In genomic region chr7:31883761-31884164, GRCh38 we compare ENCODE assay signal across 7 cellular contexts.
DNase-seq lines count a peak whose midpoint lies in the region; ATAC-seq, FAIRE-seq and TF ChIP-seq lines count a peak whose summit lies in the region.

No MANE protein-coding gene starts in this region.

- H3K4me3 ChIP-seq in astrocyte (ENCODE audit: insufficient read depth, low read depth, low read length) = no peak overlapping the region
- no peak overlapping the region for H3K4me3 ChIP-seq in lower lobe of right lung

- peaks cover 6% of the 10 kb centered on the region for H3K79me2 ChIP-seq in astrocyte (ENCODE audit: insufficient read depth, low read length)

- H3K36me3 ChIP-seq in astrocyte (ENCODE audit: insufficient read depth, low read length) = no peaks in the 10 kb centered on the region
- no peaks in the 10 kb centered on the region for H3K36me3 ChIP-seq in lower lobe of right lung

- no peaks in the 10 kb centered on the region for H3K9me3 Mint-ChIP-seq in astrocyte (ENCODE audit: unreplicated experiment)
- H3K9me3 Mint-ChIP-seq in stimulated activated memory B cell treated with anti-CD40 and anti-IgM and Interleukin-4, amounts not matched to agents 10 μg/mL and 1 μg/mL and 100 μg/mL, for 72 hours = peaks cover 8% of the 10 kb centered on the region

- H3K27ac Mint-ChIP-seq in astrocyte (ENCODE audit: unreplicated experiment) = no peak overlapping the region
- H3K27ac Mint-ChIP-seq in stimulated activated memory B cell treated with anti-CD40 and anti-IgM and Interleukin-4, amounts not matched to agents 10 μg/mL and 1 μg/mL and 100 μg/mL, for 72 hours = no peak overlapping the region

- ATAC-seq in GM18873 (IDR thresholded peaks at IDR 0.05; ENCODE audit: low FRiP score, unreplicated experiment) (peak; percentile 93), HG03097 (IDR thresholded peaks at IDR 0.05; ENCODE audit: low FRiP score, unreplicated experiment) (peak; percentile 89), lower lobe of right lung (peak; percentile 41 to 55)
- ATAC-seq in stimulated activated memory B cell treated with anti-CD40 and anti-IgM and Interleukin-4, amounts not matched to agents 10 μg/mL and 1 μg/mL and 100 μg/mL, for 72 hours = no peak

- POLR2A ChIA-PET in HEK293T (lab: Yijun Ruan, JAX) = no interaction called here

- H3K9me3 ChIP-seq in astrocyte (ENCODE audit: insufficient read depth, low read depth, low read length) (no peaks in the 10 kb centered on the region), lower lobe of right lung (no peaks in the 10 kb centered on the region)

- H2AFZ ChIP-seq in astrocyte (ENCODE audit: low read depth, low read length) = peak overlapping the region; percentile 66

- H3K27me3 ChIP-seq in astrocyte (ENCODE audit: insufficient read depth, low read length) = no peaks in the 10 kb centered on the region
- no peaks in the 10 kb centered on the region for H3K27me3 ChIP-seq in lower lobe of right lung (ENCODE audit: low read depth)

- H3K9ac ChIP-seq in astrocyte (ENCODE audit: low read length) = peak overlapping the region; percentile 40

- H3K27ac ChIP-seq in astrocyte (ENCODE audit: low read depth, low read length) = peak overlapping the region; percentile 19
- peak overlapping the region; percentile 57 for H3K27ac ChIP-seq in lower lobe of right lung

- H3K27me3 Mint-ChIP-seq in astrocyte (ENCODE audit: low read depth, unreplicated experiment) = no peaks in the 10 kb centered on the region
- H3K27me3 Mint-ChIP-seq in stimulated activated memory B cell treated with anti-CD40 and anti-IgM and Interleukin-4, amounts not matched to agents 10 μg/mL and 1 μg/mL and 100 μg/mL, for 72 hours = no peaks in the 10 kb centered on the region

- intact Hi-C loops in lower lobe of right lung (cut with DNase I) = no loop called here

- no peak for TF ChIP-seq CTCF in astrocyte (IDR thresholded peaks at IDR 0.05; ENCODE audit: insufficient read depth, low read depth, low read length)
- no peak for TF ChIP-seq CTCF in lower lobe of right lung (IDR thresholded peaks at IDR 0.05)

- CTCF ChIA-PET in HEK293T (lab: Yijun Ruan, JAX) = no interaction called here

- H3K4me1 Mint-ChIP-seq in astrocyte (ENCODE audit: low read depth, unreplicated experiment) = peaks cover 4% of the 10 kb centered on the region
- H3K4me1 Mint-ChIP-seq in stimulated activated memory B cell treated with anti-CD40 and anti-IgM and Interleukin-4, amounts not matched to agents 10 μg/mL and 1 μg/mL and 100 μg/mL, for 72 hours = no peaks in the 10 kb centered on the region

- no peaks in the 10 kb centered on the region for H3K36me3 Mint-ChIP-seq in astrocyte (ENCODE audit: low read depth, unreplicated experiment)
- no peaks in the 10 kb centered on the region for H3K36me3 Mint-ChIP-seq in stimulated activated memory B cell treated with anti-CD40 and anti-IgM and Interleukin-4, amounts not matched to agents 10 μg/mL and 1 μg/mL and 100 μg/mL, for 72 hours

- no peak for FAIRE-seq in astrocyte (lab: Jason Lieb, UNC)

- H3K4me1 ChIP-seq in astrocyte (ENCODE audit: insufficient read depth, low read length) (peaks cover 10% of the 10 kb centered on the region), lower lobe of right lung (peaks cover 6% of the 10 kb centered on the region)

- H4K20me1 ChIP-seq in astrocyte (ENCODE audit: insufficient read depth, low read length) = no peaks in the 10 kb centered on the region

- DNase-seq in astrocyte (ENCODE audit: low read depth) (peak; percentile 78), lower lobe of right lung (no peak), COLO668 (lab: John Stamatoyannopoulos, UW; ENCODE audit: unreplicated experiment) (no peak), HEK293T (ENCODE audit: extremely low spot score) (no peak)

- peak overlapping the region; percentile 71 for H3K4me2 ChIP-seq in astrocyte (ENCODE audit: low read length)

- no peak overlapping the region for H3K4me3 Mint-ChIP-seq in astrocyte (ENCODE audit: unreplicated experiment)
- H3K4me3 Mint-ChIP-seq in stimulated activated memory B cell treated with anti-CD40 and anti-IgM and Interleukin-4, amounts not matched to agents 10 μg/mL and 1 μg/mL and 100 μg/mL, for 72 hours = no peak overlapping the region

TF ChIP-seq in HEK293T, 16 proteins besides CTCF, POLR2A, EP300 and RAD21:
- no peak for TF ChIP-seq HDGF (IDR thresholded peaks at IDR 0.05; ENCODE audit: borderline replicate concordance)
- no peak for TF ChIP-seq PKNOX1 (IDR thresholded peaks at IDR 0.05)
- TF ChIP-seq LEF1 (IDR thresholded peaks at IDR 0.05; ENCODE audit: borderline replicate concordance) = no peak
- TF ChIP-seq L3MBTL2 (conservative IDR thresholded peaks at IDR 0.05) = no peak
- no peak for TF ChIP-seq SP1 (IDR thresholded peaks at IDR 0.05)
- no peak for TF ChIP-seq FOXM1 (IDR thresholded peaks at IDR 0.05; ENCODE audit: borderline replicate concordance)
- no peak for TF ChIP-seq SUZ12 (IDR thresholded peaks at IDR 0.05)
- TF ChIP-seq ELF4 (IDR thresholded peaks at IDR 0.05) = no peak
- TF ChIP-seq ARNT (IDR thresholded peaks at IDR 0.05) = no peak
- TF ChIP-seq TARDBP (IDR thresholded peaks at IDR 0.05) = no peak
- no peak for TF ChIP-seq BHLHE40 (IDR thresholded peaks at IDR 0.05; ENCODE audit: borderline replicate concordance)
- no peak for TF ChIP-seq ZNF384 (IDR thresholded peaks at IDR 0.05)
- no peak for TF ChIP-seq FOXA1 (IDR thresholded peaks at IDR 0.05)
- no peak for TF ChIP-seq FOXK2 (IDR thresholded peaks at IDR 0.05)
- TF ChIP-seq NFRKB (IDR thresholded peaks at IDR 0.05) = no peak
- no peak for TF ChIP-seq CTBP1 (IDR thresholded peaks at IDR 0.05; ENCODE audit: borderline replicate concordance)
